In genomic region chr2:241001413-241002274, GRCh38 we compare ENCODE assay signal across 19 cellular contexts. TPM values are rescaled to one million over a fixed set of nuclear protein-coding genes. Genes with fewer than 3 reads are reported as not detected.
DNase-seq lines count a peak whose midpoint lies in the region; ATAC-seq and TF ChIP-seq lines count a peak whose summit lies in the region.
"Had no signal": no experiment of that assay in that cellular context is flagged by ENCODE, and none has a peak within 500 bp of the region (broad histone marks: within the 10 kb centered on the region; RNA-seq: fewer than 3 reads in every experiment).

No MANE protein-coding gene starts in this region.

- H3K4me3 Mint-ChIP-seq in activated naive CD4-positive, alpha-beta T cell treated with anti-CD3 and anti-CD28 coated beads, Interleukin-2, amount 10 ng/mL, durations not matched to agents 7 days and 5 days: no peak overlapping the region
- no peak overlapping the region for H3K4me3 Mint-ChIP-seq in activated naive CD8-positive, alpha-beta T cell treated with anti-CD3 and anti-CD28 coated beads, Interleukin-2, amount 50 U/mL, for 24 hours
- H3K4me3 Mint-ChIP-seq: activated CD8-positive, alpha-beta T cell treated with anti-CD3 and anti-CD28 coated beads for 36 hours; T-helper 2 cell treated with Interferon-gamma antibody and Interleukin-4, amounts not matched to agents 5 μg/mL and 100 μg/mL, for 36 hours had no signal

- H3K9me3 ChIP-seq in thoracic aorta (peaks cover 18% of the 10 kb centered on the region), stomach (peaks cover 9 to 32% (median 19%) of the 10 kb centered on the region in 4 donors)

- H3K36me3 Mint-ChIP-seq in activated naive CD4-positive, alpha-beta T cell treated with anti-CD3 and anti-CD28 coated beads, Interleukin-2, amount 10 ng/mL, durations not matched to agents 7 days and 5 days: peaks cover 4% of the 10 kb centered on the region
- H3K36me3 Mint-ChIP-seq in activated naive CD8-positive, alpha-beta T cell treated with anti-CD3 and anti-CD28 coated beads, Interleukin-2, amount 50 U/mL, for 24 hours (ENCODE audit: low read depth): peaks cover 5% of the 10 kb centered on the region
- H3K36me3 Mint-ChIP-seq: IgD-negative memory B cell had no signal

- peaks cover 85% of the 10 kb centered on the region for H3K27me3 Mint-ChIP-seq in activated naive CD4-positive, alpha-beta T cell treated with anti-CD3 and anti-CD28 coated beads, Interleukin-2, amount 10 ng/mL, durations not matched to agents 7 days and 5 days
- H3K27me3 Mint-ChIP-seq in activated naive CD8-positive, alpha-beta T cell treated with anti-CD3 and anti-CD28 coated beads, Interleukin-2, amount 50 U/mL, for 24 hours: peaks cover 17% of the 10 kb centered on the region

- H3K27ac ChIP-seq in thoracic aorta: no peak overlapping the region
- no peak overlapping the region for H3K27ac ChIP-seq in stomach
- H3K27ac ChIP-seq: foreskin keratinocyte, vagina had no signal

- peak; percentile 17 for ATAC-seq in activated naive CD8-positive, alpha-beta T cell treated with anti-CD3 and anti-CD28 coated beads, Interleukin-2, amount 50 U/mL, for 24 hours
- ATAC-seq in thoracic aorta (ENCODE audit: insufficient number of reproducible peaks, low FRiP score, low read depth) (no peak), HG02852 (IDR thresholded peaks at IDR 0.05; ENCODE audit: unreplicated experiment) (no peak)
- ATAC-seq: activated CD8-positive, alpha-beta T cell treated with anti-CD3 and anti-CD28 coated beads for 36 hours; foreskin keratinocyte had no signal

- H3K27me3 ChIP-seq in thoracic aorta (replicated peaks; ENCODE audit: insufficient read depth) (no peaks in the 10 kb centered on the region), stomach (peaks cover 0 to 16% (median 0%) of the 10 kb centered on the region in 3 donors)
- H3K27me3 ChIP-seq: vagina had no signal

- peaks cover 24% of the 10 kb centered on the region for H3K9me3 Mint-ChIP-seq in activated naive CD4-positive, alpha-beta T cell treated with anti-CD3 and anti-CD28 coated beads, Interleukin-2, amount 10 ng/mL, durations not matched to agents 7 days and 5 days
- H3K9me3 Mint-ChIP-seq in activated naive CD8-positive, alpha-beta T cell treated with anti-CD3 and anti-CD28 coated beads, Interleukin-2, amount 50 U/mL, for 24 hours: peaks cover 11% of the 10 kb centered on the region

- H3K4me1 ChIP-seq in thoracic aorta (ENCODE audit: control insufficient read depth in 1 of 2, low read depth in 2 of 2) (peaks cover 21 to 40% of the 10 kb centered on the region in 2 donors), stomach (peaks cover 25 to 45% (median 39%) of the 10 kb centered on the region in 4 donors)
- H3K4me1 ChIP-seq: foreskin keratinocyte, HAP-1 had no signal

- TF ChIP-seq CTCF in thoracic aorta (IDR thresholded peaks at IDR 0.05) (no peak), stomach (IDR thresholded peaks at IDR 0.05) (no peak)

- peaks cover 14% of the 10 kb centered on the region for H3K36me3 ChIP-seq in thoracic aorta
- peaks cover 0 to 13% (median 10%) of the 10 kb centered on the region in 4 donors for H3K36me3 ChIP-seq in stomach
- H3K36me3 ChIP-seq: HAP-1 had no signal

- DNase-seq in activated naive CD4-positive, alpha-beta T cell treated with Interleukin-2 at 50 U/mL for 16 hours: peak; percentile 1
- no peak for DNase-seq in activated naive CD4-positive, alpha-beta T cell treated with anti-CD3 and anti-CD28 coated beads, Interleukin-2, amount 10 ng/mL, durations not matched to agents 7 days and 5 days
- DNase-seq in activated naive CD8-positive, alpha-beta T cell treated with anti-CD3 and anti-CD28 coated beads, Interleukin-2, amount 50 U/mL, for 24 hours: no peak
- DNase-seq in mesenteric fat pad (ENCODE audit: low spot score) (peak; percentile 75), thoracic aorta (ENCODE audit: low spot score) (no peak), stomach (no peak), cerebellum (ENCODE audit: low spot score) (no peak)
- DNase-seq: activated CD8-positive, alpha-beta T cell treated with anti-CD3 and anti-CD28 coated beads for 36 hours; activated gamma-delta T cell; Calu3; foreskin keratinocyte; NCI-H1048; SIG-M5; stimulated activated CD4-positive, alpha-beta T cell treated with anti-CD3 and anti-CD28 coated beads, Interleukin-2, amount 100 ng/mL, for 48 hours had no signal

- WGBS in stomach, 5 donors: 87 to 94% (median 93%) methylated on average over 21 of the region's 21 CpGs

- TF ChIP-seq EP300 in stomach (IDR thresholded peaks at IDR 0.05): no peak

- intact Hi-C loops in stomach (cut with DNase I; ENCODE audit: low total_unique reads): no loop called here

- H3K4me3 ChIP-seq in thoracic aorta (peak overlapping the region; percentile 85), stomach (peak overlapping the region in 1 of 4 donors; percentile 62)
- H3K4me3 ChIP-seq: HAP-1 had no signal

- CTCF ChIA-PET in activated naive CD4-positive, alpha-beta T cell treated with anti-CD3 and anti-CD28 coated beads, Interleukin-2, amount 10 ng/mL, durations not matched to agents 7 days and 5 days (lab: Charles Lee): interaction anchor here (1.1 kb wide), 1 partner anchor 87 kb away, joined by 3 read pairs; no protein-coding TSS in a partner anchor

- peaks cover 13% of the 10 kb centered on the region for H3K4me1 Mint-ChIP-seq in activated naive CD4-positive, alpha-beta T cell treated with anti-CD3 and anti-CD28 coated beads, Interleukin-2, amount 10 ng/mL, durations not matched to agents 7 days and 5 days
- peaks cover 16% of the 10 kb centered on the region for H3K4me1 Mint-ChIP-seq in activated naive CD8-positive, alpha-beta T cell treated with anti-CD3 and anti-CD28 coated beads, Interleukin-2, amount 50 U/mL, for 24 hours

- H3K27ac Mint-ChIP-seq in activated naive CD4-positive, alpha-beta T cell treated with anti-CD3 and anti-CD28 coated beads, Interleukin-2, amount 10 ng/mL, durations not matched to agents 7 days and 5 days: no peak overlapping the region
- no peak overlapping the region for H3K27ac Mint-ChIP-seq in activated naive CD8-positive, alpha-beta T cell treated with anti-CD3 and anti-CD28 coated beads, Interleukin-2, amount 50 U/mL, for 24 hours
- H3K27ac Mint-ChIP-seq: activated CD8-positive, alpha-beta T cell treated with anti-CD3 and anti-CD28 coated beads for 36 hours; IgD-negative memory B cell; T-helper 2 cell treated with Interferon-gamma antibody and Interleukin-4, amounts not matched to agents 5 μg/mL and 100 μg/mL, for 36 hours had no signal

- TF ChIP-seq POLR2A in stomach (IDR thresholded peaks at IDR 0.05): no peak

RNA-seq across cellular contexts. Expression of gene SNED1, which starts 3.2 kb away (rescaled TPM):
- total RNA-seq in mesenteric fat pad (58.0 TPM), thoracic aorta (100 to 1,000 TPM; 133 to 206 TPM), stomach (100 to 1,000 TPM in 1 of 5 donors, 10 to 100 TPM in 4; 11.4 to 106 (median 22.7) TPM), cerebellum (12.0 TPM)
- polyA plus RNA-seq in stomach: 1 to 10 TPM; 2.0 to 2.7 (median 2.3) TPM
- total RNA-seq: foreskin keratinocyte had no signal
- polyA plus RNA-seq: foreskin keratinocyte had no signal

Comparison
In these comparisons a context has a peak if more than half of its experiments do, and no peak if none do; other contexts are left out.
1. DNase-seq: peak in activated naive CD4-positive, alpha-beta T cell treated with Interleukin-2 at 50 U/mL for 16 hours (single experiment) and mesenteric fat pad (single experiment); none in activated naive CD4-positive, alpha-beta T cell treated with anti-CD3 and anti-CD28 coated beads, Interleukin-2, amount 10 ng/mL, durations not matched to agents 7 days and 5 days (single experiment), activated naive CD8-positive, alpha-beta T cell treated with anti-CD3 and anti-CD28 coated beads, Interleukin-2, amount 50 U/mL, for 24 hours (single experiment), thoracic aorta (single experiment), stomach (single experiment) and cerebellum (single experiment).